12 cellular contexts compared by ENCODE assay signal in the genomic region with DNA sequence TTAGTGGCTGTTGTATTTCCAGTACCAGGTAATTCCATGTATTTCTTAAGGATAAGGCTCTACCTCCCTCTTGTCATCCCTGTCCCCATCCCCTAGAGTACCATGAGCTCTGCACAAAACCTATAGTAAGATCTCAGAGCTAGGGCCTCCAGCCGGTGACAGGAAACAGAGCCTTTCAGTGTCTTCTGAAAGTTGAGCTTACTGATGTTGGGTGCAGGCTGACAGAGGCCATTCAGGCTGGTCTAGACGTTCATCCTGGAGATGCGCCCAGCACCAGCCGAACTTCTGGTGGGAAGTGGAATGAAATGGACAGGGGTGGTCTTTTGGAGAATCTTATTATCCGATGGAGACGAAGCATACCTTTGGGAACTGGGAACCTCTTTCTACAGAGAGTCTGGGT. TPM values are rescaled to one million over a fixed set of nuclear protein-coding genes. Genes with fewer than 3 reads are reported as not detected.
DNase-seq lines count a peak whose midpoint lies in the region; ATAC-seq and TF ChIP-seq lines count a peak whose summit lies in the region.
"Had no signal": no experiment of that assay in that cellular context is flagged by ENCODE, and none has a peak within 500 bp of the region (broad histone marks: within the 10 kb centered on the region; RNA-seq: fewer than 3 reads in every experiment).

No MANE protein-coding gene starts in this region.

- H3K4me1 ChIP-seq in gastrocnemius medialis = no peaks in the 10 kb centered on the region
- peaks cover 0 to 27% (median 7%) of the 10 kb centered on the region in 3 donors for H3K4me1 ChIP-seq in esophagus squamous epithelium

- no peaks in the 10 kb centered on the region for H3K27me3 ChIP-seq in gastrocnemius medialis
- peaks cover 0 to 21% (median 0%) of the 10 kb centered on the region in 4 donors for H3K27me3 ChIP-seq in esophagus squamous epithelium
- H3K27me3 ChIP-seq: SJCRH30 had no signal

- peak; percentile 60 for DNase-seq in RPMI8226
- DNase-seq in NCI-H187 treated with DMSO at 0.1 percent for 48 hours (lab: John Stamatoyannopoulos, UW) = no peak
- no peak for DNase-seq in ecto neural progenitor cell (ENCODE audit: low spot score)
- DNase-seq in gastrocnemius medialis = no peak
- DNase-seq in esophagus squamous epithelium (lab: John Stamatoyannopoulos, UW) = no peak
- DNase-seq: activated CD4-positive, alpha-beta T cell treated with anti-CD3 and anti-CD28 coated beads, Interleukin-2, amount 50 U/mL, for 4 hours; amniotic stem cell; NCI-H1417; SJCRH30 had no signal

- H3K27ac ChIP-seq in gastrocnemius medialis = no peak overlapping the region
- no peak overlapping the region for H3K27ac ChIP-seq in esophagus squamous epithelium
- H3K27ac ChIP-seq: SJCRH30 had no signal

- no peak for TF ChIP-seq POLR2A in gastrocnemius medialis (IDR thresholded peaks at IDR 0.05)
- no peak for TF ChIP-seq POLR2A in esophagus squamous epithelium (IDR thresholded peaks at IDR 0.05)

- 73 to 92% methylated on average over 5 to 6 of the region's 6 CpGs for WGBS in esophagus squamous epithelium, 2 donors

- ATAC-seq in GM18517 (IDR thresholded peaks at IDR 0.05; ENCODE audit: unreplicated experiment) = peak; percentile 62
- ATAC-seq in GM21390 (IDR thresholded peaks at IDR 0.05; ENCODE audit: unreplicated experiment) = peak; percentile 60
- ATAC-seq in HG03064 (IDR thresholded peaks at IDR 0.05; ENCODE audit: low read depth, unreplicated experiment) = peak; percentile 74
- no peak for ATAC-seq in gastrocnemius medialis

- TF ChIP-seq CTCF in gastrocnemius medialis (IDR thresholded peaks at IDR 0.05 in 4 of 5, conservative IDR thresholded peaks at IDR 0.05 in 1 of 5) (no peak), esophagus squamous epithelium (IDR thresholded peaks at IDR 0.05) (no peak)

- H3K9me3 ChIP-seq in gastrocnemius medialis (no peaks in the 10 kb centered on the region), esophagus squamous epithelium (no peaks in the 10 kb centered on the region)
- H3K9me3 ChIP-seq: SJCRH30 had no signal

- no peaks in the 10 kb centered on the region for H3K36me3 ChIP-seq in gastrocnemius medialis
- H3K36me3 ChIP-seq in esophagus squamous epithelium = no peaks in the 10 kb centered on the region
- H3K36me3 ChIP-seq: SJCRH30 had no signal

- in situ Hi-C loops in gastrocnemius medialis (cut with MboI; ENCODE audit: low sequenced_read_pairs in 4 of 4) = no loop called here

- intact Hi-C loops in gastrocnemius medialis (cut with DNase I; ENCODE audit: low total_unique reads) (no loop called here), esophagus squamous epithelium (cut with DNase I) (no loop called here)

- H3K4me3 ChIP-seq in gastrocnemius medialis (no peak overlapping the region), esophagus squamous epithelium (no peak overlapping the region)
- H3K4me3 ChIP-seq: SJCRH30 had no signal

RNA-seq across cellular contexts. Expression of gene LYPD6B, which starts 16.7 kb away (rescaled TPM):
- total RNA-seq in gastrocnemius medialis (not detected), esophagus squamous epithelium (1 to 10 TPM; 3.1 to 9.2 (median 7.6) TPM)
- total RNA-seq: SJCRH30 had no signal

Comparison
In these comparisons a context has a peak if more than half of its experiments do, and no peak if none do; other contexts are left out.
1. ATAC-seq: peak in GM18517 (single experiment), GM21390 (single experiment) and HG03064 (single experiment); none in gastrocnemius medialis (0 of 2).
2. RNA of gene LYPD6B, which starts 16.7 kb away (total RNA-seq): 3.1 to 9.2 TPM in esophagus squamous epithelium; not detected in gastrocnemius medialis; every median in the first group is over 4 times any median in the second.